ENCODE assay signal across 11 cellular contexts in the genomic region with DNA sequence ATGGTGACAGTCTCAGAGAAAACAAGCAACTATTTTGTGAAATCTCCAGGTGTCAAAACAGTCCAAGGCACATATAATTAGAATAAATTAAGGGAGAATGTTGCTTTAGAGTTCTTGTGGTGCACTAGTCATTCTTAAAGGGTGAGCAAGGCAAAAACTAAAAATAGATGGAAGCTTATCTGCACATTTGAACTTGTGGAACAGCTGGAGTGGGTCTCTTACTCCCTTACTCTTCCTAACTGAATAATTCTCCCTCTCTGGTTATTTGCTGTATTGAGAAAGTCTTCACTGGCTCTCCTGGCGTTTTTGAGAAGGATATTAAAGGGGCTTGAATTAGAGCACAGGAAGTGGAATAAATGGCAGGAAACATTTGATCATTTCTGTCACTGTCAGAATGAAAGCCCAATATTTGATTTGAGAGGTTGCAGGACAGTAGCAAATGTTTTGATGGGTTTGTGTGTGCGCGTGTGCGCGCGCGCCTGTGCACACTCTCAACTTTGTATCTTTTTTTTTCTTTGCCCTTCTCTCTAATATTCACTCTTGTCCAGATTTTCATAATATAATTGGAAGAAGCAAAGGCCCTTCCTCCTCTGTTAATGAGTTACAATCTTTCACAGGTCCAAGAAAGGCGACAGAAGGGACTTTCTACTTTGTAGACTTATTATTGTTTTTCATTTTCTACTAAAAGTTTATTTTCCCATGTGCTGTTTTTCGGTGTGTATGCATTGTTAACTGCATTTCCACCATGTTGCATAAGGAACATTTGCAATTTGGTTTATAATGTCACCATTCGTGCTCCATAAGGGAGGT. TPM values are rescaled to one million over a fixed set of nuclear protein-coding genes. Genes with fewer than 3 reads are reported as not detected.
DNase-seq lines count a peak whose midpoint lies in the region; TF ChIP-seq lines count a peak whose summit lies in the region.
"Had no signal": no experiment of that assay in that cellular context is flagged by ENCODE, and none has a peak within 500 bp of the region (broad histone marks: within the 10 kb centered on the region; RNA-seq: fewer than 3 reads in every experiment).

No MANE protein-coding gene starts in this region.

- H3K27me3 ChIP-seq in tibial artery, result no peaks in the 10 kb centered on the region
- no peaks in the 10 kb centered on the region for H3K27me3 ChIP-seq in sigmoid colon

- in situ Hi-C loops in astrocyte of the spinal cord (cut with HindIII; ENCODE audit: low sequenced_read_pairs), result no loop called here

- DNase-seq in AG08396 (ENCODE audit: low spot score), result peak; percentile 33
- peak; percentile 61 for DNase-seq in HCEC 1CT
- DNase-seq in astrocyte of the spinal cord (ENCODE audit: low read depth, low spot score), result peak; percentile 43
- peak; percentile 25 to 45 for DNase-seq in lung microvascular endothelial cell (ENCODE audit: low read depth in 2 of 2)
- no peak for DNase-seq in tibial artery
- DNase-seq in sigmoid colon, result no peak
- DNase-seq in NCI-H1694 treated with DMSO at 0.1 percent for 48 hours (lab: John Stamatoyannopoulos, UW), result no peak
- DNase-seq in NK-92 (lab: John Stamatoyannopoulos, UW; ENCODE audit: unreplicated experiment), result no peak
- DNase-seq: amygdala, MV-4-11 had no signal

- no peaks in the 10 kb centered on the region for H3K36me3 ChIP-seq in tibial artery
- H3K36me3 ChIP-seq in sigmoid colon, result no peaks in the 10 kb centered on the region

- no peak for TF ChIP-seq POLR2A in sigmoid colon (IDR thresholded peaks at IDR 0.05)

- H3K27ac ChIP-seq in tibial artery, result no peak overlapping the region
- H3K27ac ChIP-seq in sigmoid colon, result no peak overlapping the region
- H3K27ac ChIP-seq: parathyroid adenoma had no signal

- H3K4me3 ChIP-seq in astrocyte of the spinal cord (ENCODE audit: low read depth, low read length) (no peak overlapping the region), tibial artery (no peak overlapping the region), sigmoid colon (no peak overlapping the region)

- H3K4me1 ChIP-seq in tibial artery (peaks cover 0 to 21% (median 0%) of the 10 kb centered on the region in 4 donors), sigmoid colon (peaks cover 0 to 35% (median 21%) of the 10 kb centered on the region in 4 donors)
- H3K4me1 ChIP-seq: parathyroid adenoma had no signal

- no peak for TF ChIP-seq CTCF in astrocyte of the spinal cord (IDR thresholded peaks at IDR 0.05; ENCODE audit: low read depth, low read length)
- no peak for TF ChIP-seq CTCF in tibial artery (IDR thresholded peaks at IDR 0.05)
- no peak for TF ChIP-seq CTCF in sigmoid colon (IDR thresholded peaks at IDR 0.05)

- intact Hi-C loops in tibial artery (cut with DNase I; ENCODE audit: low total_unique reads), result no loop called here
- intact Hi-C loops in sigmoid colon (cut with DNase I), result no loop called here

- no peaks in the 10 kb centered on the region for H3K9me3 ChIP-seq in tibial artery
- H3K9me3 ChIP-seq in sigmoid colon, result no peaks in the 10 kb centered on the region

- TF ChIP-seq EP300 in sigmoid colon (IDR thresholded peaks at IDR 0.05), result no peak

- 70 to 80% methylated on average over 10 of the region's 10 CpGs for WGBS in sigmoid colon, 2 donors

RNA-seq across cellular contexts. Expression of a gene that starts 40.9 kb away (rescaled TPM):
- total RNA-seq in lung microvascular endothelial cell (44.4 and 50.3 TPM in 2 replicates), sigmoid colon (100 to 1,000 TPM in 3 of 4 donors, 10 to 100 TPM in 1; 98.5 to 142 (median 126) TPM)
- polyA plus RNA-seq in sigmoid colon, result 10 to 100 TPM; 21.6 to 73.7 (median 43.0) TPM

Comparison
In these comparisons a context has a peak if more than half of its experiments do, and no peak if none do; other contexts are left out.
1. DNase-seq: peak in AG08396 (single experiment), HCEC 1CT (single experiment), astrocyte of the spinal cord (single experiment) and lung microvascular endothelial cell (2 of 2); none in tibial artery (0 of 2), sigmoid colon (single experiment), NCI-H1694 treated with DMSO at 0.1 percent for 48 hours (single experiment) and NK-92 (single experiment).